ENCODE assay signal across 1 cellular context in the genomic region with DNA sequence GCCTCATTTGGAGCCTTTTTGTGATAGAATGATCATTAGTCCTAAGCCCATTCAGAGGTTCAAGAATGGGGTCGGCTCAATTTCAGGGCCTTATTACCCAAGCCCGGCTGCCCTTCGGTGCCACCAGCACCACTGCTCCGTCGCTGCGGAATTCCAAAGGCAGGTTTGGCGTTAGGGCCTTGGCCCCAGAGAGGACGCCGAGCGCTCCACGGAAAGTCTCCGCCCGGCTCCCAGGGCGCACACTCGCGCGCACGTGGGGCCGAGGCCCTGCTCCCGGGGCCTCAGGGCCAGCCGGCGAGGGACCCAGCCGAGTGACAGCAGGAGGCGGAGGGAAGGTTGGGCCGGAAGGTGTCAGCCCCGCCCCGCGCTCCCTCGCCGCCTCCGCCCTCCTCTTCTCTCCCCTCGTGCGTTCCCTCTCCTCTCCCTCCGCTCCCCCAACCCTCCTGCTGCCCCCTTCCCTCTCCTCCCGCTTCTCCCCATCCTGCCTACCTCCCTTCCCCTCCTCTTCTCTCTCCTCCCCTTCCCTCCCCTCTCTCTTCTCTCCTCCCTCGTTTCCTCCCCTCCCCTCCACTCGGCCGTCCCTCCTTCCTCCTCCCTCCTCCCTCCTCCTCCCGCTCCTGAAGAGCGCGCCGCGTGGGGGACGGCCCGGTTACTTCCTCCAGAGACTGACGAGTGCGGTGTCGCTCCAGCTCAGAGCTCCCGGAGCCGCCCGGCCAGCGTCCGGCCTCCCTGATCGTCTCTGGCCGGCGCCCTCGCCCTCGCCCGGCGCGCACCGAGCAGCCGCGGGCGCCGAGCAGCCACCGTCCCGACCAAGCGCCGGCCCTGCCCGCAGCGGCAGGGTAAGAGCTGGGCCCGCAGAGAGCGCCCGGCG.
TF ChIP-seq lines count a peak whose summit lies in the region.

A gene (plus strand): TSS at position 648 of the 871 bp plus-strand sequence. CDS start 4,106 bp downstream, outside the sequence.

TF ChIP-seq in HepG2, 621 proteins besides CTCF, POLR2A, EP300 and RAD21 (continued from another document and continues in another):
- no peak for TF ChIP-seq CREM (IDR thresholded peaks at IDR 0.05)
- no peak for TF ChIP-seq CREM (CRISPR knock-in tag; IDR thresholded peaks at IDR 0.05)
- 0 out of 2 replicates have a peak, but pooled peaks have one; percentile 71 for TF ChIP-seq KLF12 (CRISPR knock-in tag; IDR thresholded peaks at IDR 0.05; ENCODE audit: borderline replicate concordance)
- no peak for TF ChIP-seq THYN1 (CRISPR knock-in tag; IDR thresholded peaks at IDR 0.05; ENCODE audit: borderline replicate concordance, low read depth)
- TF ChIP-seq SP140L (CRISPR knock-in tag; IDR thresholded peaks at IDR 0.05; ENCODE audit: borderline replicate concordance) = no peak
- peak; percentile 90 for TF ChIP-seq SPEN (CRISPR knock-in tag; IDR thresholded peaks at IDR 0.05; ENCODE audit: low read depth)
- TF ChIP-seq ZNF556 (CRISPR knock-in tag; IDR thresholded peaks at IDR 0.05; ENCODE audit: borderline replicate concordance) = no peak
- TF ChIP-seq, protein P1, sequence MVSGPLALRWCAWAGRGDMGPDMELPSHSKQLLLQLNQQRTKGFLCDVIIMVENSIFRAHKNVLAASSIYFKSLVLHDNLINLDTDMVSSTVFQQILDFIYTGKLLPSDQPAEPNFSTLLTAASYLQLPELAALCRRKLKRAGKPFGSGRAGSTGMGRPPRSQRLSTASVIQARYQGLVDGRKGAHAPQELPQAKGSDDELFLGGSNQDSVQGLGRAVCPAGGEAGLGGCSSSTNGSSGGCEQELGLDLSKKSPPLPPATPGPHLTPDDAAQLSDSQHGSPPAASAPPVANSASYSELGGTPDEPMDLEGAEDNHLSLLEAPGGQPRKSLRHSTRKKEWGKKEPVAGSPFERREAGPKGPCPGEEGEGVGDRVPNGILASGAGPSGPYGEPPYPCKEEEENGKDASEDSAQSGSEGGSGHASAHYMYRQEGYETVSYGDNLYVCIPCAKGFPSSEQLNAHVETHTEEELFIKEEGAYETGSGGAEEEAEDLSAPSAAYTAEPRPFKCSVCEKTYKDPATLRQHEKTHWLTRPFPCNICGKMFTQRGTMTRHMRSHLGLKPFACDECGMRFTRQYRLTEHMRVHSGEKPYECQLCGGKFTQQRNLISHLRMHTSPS (CRISPR knock-in tag; IDR thresholded peaks at IDR 0.05; ENCODE audit: low read depth) = no peak; the same call in 1 of the 2 replicates
- TF ChIP-seq, protein P2, sequence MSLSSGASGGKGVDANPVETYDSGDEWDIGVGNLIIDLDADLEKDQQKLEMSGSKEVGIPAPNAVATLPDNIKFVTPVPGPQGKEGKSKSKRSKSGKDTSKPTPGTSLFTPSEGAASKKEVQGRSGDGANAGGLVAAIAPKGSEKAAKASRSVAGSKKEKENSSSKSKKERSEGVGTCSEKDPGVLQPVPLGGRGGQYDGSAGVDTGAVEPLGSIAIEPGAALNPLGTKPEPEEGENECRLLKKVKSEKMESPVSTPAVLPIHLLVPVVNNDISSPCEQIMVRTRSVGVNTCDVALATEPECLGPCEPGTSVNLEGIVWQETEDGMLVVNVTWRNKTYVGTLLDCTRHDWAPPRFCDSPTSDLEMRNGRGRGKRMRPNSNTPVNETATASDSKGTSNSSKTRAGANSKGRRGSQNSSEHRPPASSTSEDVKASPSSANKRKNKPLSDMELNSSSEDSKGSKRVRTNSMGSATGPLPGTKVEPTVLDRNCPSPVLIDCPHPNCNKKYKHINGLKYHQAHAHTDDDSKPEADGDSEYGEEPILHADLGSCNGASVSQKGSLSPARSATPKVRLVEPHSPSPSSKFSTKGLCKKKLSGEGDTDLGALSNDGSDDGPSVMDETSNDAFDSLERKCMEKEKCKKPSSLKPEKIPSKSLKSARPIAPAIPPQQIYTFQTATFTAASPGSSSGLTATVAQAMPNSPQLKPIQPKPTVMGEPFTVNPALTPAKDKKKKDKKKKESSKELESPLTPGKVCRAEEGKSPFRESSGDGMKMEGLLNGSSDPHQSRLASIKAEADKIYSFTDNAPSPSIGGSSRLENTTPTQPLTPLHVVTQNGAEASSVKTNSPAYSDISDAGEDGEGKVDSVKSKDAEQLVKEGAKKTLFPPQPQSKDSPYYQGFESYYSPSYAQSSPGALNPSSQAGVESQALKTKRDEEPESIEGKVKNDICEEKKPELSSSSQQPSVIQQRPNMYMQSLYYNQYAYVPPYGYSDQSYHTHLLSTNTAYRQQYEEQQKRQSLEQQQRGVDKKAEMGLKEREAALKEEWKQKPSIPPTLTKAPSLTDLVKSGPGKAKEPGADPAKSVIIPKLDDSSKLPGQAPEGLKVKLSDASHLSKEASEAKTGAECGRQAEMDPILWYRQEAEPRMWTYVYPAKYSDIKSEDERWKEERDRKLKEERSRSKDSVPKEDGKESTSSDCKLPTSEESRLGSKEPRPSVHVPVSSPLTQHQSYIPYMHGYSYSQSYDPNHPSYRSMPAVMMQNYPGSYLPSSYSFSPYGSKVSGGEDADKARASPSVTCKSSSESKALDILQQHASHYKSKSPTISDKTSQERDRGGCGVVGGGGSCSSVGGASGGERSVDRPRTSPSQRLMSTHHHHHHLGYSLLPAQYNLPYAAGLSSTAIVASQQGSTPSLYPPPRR (CRISPR knock-in tag; IDR thresholded peaks at IDR 0.05; ENCODE audit: borderline replicate concordance) = peak; percentile 84
- TF ChIP-seq RELA (CRISPR knock-in tag; IDR thresholded peaks at IDR 0.05) = no peak
- peak; percentile 93; the same call in 1 of the 2 replicates for TF ChIP-seq ZBTB20 (CRISPR knock-in tag; IDR thresholded peaks at IDR 0.05; ENCODE audit: borderline replicate concordance, low read depth)
- TF ChIP-seq, protein P3, sequence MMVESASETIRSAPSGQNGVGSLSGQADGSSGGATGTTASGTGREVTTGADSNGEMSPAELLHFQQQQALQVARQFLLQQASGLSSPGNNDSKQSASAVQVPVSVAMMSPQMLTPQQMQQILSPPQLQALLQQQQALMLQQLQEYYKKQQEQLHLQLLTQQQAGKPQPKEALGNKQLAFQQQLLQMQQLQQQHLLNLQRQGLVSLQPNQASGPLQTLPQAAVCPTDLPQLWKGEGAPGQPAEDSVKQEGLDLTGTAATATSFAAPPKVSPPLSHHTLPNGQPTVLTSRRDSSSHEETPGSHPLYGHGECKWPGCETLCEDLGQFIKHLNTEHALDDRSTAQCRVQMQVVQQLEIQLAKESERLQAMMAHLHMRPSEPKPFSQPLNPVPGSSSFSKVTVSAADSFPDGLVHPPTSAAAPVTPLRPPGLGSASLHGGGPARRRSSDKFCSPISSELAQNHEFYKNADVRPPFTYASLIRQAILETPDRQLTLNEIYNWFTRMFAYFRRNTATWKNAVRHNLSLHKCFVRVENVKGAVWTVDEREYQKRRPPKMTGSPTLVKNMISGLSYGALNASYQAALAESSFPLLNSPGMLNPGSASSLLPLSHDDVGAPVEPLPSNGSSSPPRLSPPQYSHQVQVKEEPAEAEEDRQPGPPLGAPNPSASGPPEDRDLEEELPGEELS (CRISPR knock-in tag; IDR thresholded peaks at IDR 0.05) = peak; percentile 77
- 0 out of 2 replicates have a peak, but pooled peaks have one; percentile 50 for TF ChIP-seq ZSCAN20 (CRISPR knock-in tag; IDR thresholded peaks at IDR 0.05; ENCODE audit: borderline replicate concordance)
- no peak for TF ChIP-seq ZFP62 (CRISPR knock-in tag; IDR thresholded peaks at IDR 0.05)
- TF ChIP-seq ZNF546 (CRISPR knock-in tag; conservative IDR thresholded peaks at IDR 0.05) = no peak
- TF ChIP-seq, protein P4, sequence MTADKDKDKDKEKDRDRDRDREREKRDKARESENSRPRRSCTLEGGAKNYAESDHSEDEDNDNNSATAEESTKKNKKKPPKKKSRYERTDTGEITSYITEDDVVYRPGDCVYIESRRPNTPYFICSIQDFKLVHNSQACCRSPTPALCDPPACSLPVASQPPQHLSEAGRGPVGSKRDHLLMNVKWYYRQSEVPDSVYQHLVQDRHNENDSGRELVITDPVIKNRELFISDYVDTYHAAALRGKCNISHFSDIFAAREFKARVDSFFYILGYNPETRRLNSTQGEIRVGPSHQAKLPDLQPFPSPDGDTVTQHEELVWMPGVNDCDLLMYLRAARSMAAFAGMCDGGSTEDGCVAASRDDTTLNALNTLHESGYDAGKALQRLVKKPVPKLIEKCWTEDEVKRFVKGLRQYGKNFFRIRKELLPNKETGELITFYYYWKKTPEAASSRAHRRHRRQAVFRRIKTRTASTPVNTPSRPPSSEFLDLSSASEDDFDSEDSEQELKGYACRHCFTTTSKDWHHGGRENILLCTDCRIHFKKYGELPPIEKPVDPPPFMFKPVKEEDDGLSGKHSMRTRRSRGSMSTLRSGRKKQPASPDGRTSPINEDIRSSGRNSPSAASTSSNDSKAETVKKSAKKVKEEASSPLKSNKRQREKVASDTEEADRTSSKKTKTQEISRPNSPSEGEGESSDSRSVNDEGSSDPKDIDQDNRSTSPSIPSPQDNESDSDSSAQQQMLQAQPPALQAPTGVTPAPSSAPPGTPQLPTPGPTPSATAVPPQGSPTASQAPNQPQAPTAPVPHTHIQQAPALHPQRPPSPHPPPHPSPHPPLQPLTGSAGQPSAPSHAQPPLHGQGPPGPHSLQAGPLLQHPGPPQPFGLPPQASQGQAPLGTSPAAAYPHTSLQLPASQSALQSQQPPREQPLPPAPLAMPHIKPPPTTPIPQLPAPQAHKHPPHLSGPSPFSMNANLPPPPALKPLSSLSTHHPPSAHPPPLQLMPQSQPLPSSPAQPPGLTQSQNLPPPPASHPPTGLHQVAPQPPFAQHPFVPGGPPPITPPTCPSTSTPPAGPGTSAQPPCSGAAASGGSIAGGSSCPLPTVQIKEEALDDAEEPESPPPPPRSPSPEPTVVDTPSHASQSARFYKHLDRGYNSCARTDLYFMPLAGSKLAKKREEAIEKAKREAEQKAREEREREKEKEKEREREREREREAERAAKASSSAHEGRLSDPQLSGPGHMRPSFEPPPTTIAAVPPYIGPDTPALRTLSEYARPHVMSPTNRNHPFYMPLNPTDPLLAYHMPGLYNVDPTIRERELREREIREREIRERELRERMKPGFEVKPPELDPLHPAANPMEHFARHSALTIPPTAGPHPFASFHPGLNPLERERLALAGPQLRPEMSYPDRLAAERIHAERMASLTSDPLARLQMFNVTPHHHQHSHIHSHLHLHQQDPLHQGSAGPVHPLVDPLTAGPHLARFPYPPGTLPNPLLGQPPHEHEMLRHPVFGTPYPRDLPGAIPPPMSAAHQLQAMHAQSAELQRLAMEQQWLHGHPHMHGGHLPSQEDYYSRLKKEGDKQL (CRISPR knock-in tag; IDR thresholded peaks at IDR 0.05; ENCODE audit: low read depth) = no peak; the same call in 1 of the 2 replicates
- TF ChIP-seq, protein P5, sequence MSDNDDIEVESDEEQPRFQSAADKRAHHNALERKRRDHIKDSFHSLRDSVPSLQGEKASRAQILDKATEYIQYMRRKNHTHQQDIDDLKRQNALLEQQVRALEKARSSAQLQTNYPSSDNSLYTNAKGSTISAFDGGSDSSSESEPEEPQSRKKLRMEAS (IDR thresholded peaks at IDR 0.05) = peak; percentile 98
- peak; percentile 94 for TF ChIP-seq ZNF879 (CRISPR knock-in tag; IDR thresholded peaks at IDR 0.05)
- TF ChIP-seq NFYB (CRISPR knock-in tag; IDR thresholded peaks at IDR 0.05) = no peak
- TF ChIP-seq NRL (CRISPR knock-in tag; IDR thresholded peaks at IDR 0.05; ENCODE audit: borderline replicate concordance) = peak; percentile 95; the same call in 1 of the 2 replicates
- TF ChIP-seq HNRNPLL (IDR thresholded peaks at IDR 0.05; ENCODE audit: low read depth, low read length, poor library complexity, severe bottlenecking) = peak; percentile 29
- TF ChIP-seq, protein P6, sequence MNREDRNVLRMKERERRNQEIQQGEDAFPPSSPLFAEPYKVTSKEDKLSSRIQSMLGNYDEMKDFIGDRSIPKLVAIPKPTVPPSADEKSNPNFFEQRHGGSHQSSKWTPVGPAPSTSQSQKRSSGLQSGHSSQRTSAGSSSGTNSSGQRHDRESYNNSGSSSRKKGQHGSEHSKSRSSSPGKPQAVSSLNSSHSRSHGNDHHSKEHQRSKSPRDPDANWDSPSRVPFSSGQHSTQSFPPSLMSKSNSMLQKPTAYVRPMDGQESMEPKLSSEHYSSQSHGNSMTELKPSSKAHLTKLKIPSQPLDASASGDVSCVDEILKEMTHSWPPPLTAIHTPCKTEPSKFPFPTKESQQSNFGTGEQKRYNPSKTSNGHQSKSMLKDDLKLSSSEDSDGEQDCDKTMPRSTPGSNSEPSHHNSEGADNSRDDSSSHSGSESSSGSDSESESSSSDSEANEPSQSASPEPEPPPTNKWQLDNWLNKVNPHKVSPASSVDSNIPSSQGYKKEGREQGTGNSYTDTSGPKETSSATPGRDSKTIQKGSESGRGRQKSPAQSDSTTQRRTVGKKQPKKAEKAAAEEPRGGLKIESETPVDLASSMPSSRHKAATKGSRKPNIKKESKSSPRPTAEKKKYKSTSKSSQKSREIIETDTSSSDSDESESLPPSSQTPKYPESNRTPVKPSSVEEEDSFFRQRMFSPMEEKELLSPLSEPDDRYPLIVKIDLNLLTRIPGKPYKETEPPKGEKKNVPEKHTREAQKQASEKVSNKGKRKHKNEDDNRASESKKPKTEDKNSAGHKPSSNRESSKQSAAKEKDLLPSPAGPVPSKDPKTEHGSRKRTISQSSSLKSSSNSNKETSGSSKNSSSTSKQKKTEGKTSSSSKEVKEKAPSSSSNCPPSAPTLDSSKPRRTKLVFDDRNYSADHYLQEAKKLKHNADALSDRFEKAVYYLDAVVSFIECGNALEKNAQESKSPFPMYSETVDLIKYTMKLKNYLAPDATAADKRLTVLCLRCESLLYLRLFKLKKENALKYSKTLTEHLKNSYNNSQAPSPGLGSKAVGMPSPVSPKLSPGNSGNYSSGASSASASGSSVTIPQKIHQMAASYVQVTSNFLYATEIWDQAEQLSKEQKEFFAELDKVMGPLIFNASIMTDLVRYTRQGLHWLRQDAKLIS (CRISPR knock-in tag; IDR thresholded peaks at IDR 0.05) = no peak
- TF ChIP-seq, protein P7, sequence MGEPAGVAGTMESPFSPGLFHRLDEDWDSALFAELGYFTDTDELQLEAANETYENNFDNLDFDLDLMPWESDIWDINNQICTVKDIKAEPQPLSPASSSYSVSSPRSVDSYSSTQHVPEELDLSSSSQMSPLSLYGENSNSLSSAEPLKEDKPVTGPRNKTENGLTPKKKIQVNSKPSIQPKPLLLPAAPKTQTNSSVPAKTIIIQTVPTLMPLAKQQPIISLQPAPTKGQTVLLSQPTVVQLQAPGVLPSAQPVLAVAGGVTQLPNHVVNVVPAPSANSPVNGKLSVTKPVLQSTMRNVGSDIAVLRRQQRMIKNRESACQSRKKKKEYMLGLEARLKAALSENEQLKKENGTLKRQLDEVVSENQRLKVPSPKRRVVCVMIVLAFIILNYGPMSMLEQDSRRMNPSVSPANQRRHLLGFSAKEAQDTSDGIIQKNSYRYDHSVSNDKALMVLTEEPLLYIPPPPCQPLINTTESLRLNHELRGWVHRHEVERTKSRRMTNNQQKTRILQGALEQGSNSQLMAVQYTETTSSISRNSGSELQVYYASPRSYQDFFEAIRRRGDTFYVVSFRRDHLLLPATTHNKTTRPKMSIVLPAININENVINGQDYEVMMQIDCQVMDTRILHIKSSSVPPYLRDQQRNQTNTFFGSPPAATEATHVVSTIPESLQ (CRISPR knock-in tag; conservative IDR thresholded peaks at IDR 0.05) = no peak
- TF ChIP-seq KDM5A (IDR thresholded peaks at IDR 0.05; ENCODE audit: borderline replicate concordance, low read length) = no peak
- TF ChIP-seq SIN3A (IDR thresholded peaks at IDR 0.05; ENCODE audit: borderline replicate concordance, low read depth, low read length) = no peak
- peak; percentile 98 for TF ChIP-seq ERF (CRISPR knock-in tag; IDR thresholded peaks at IDR 0.05)
- TF ChIP-seq ZNF792 (CRISPR knock-in tag; IDR thresholded peaks at IDR 0.05) = peak; percentile 75; the same call in 1 of the 2 replicates
- TF ChIP-seq KAT7 (CRISPR knock-in tag; IDR thresholded peaks at IDR 0.05; ENCODE audit: borderline replicate concordance) = peak; percentile 24
